ENCODE assay signal across 1 cellular context in genomic region chr15:28094732-28095521, GRCh38.
TF ChIP-seq lines count a peak whose summit lies in the region.

No MANE protein-coding gene starts in this region.

TF ChIP-seq in A549, 52 proteins besides CTCF, POLR2A, EP300 and RAD21 (continued from another document):
- TF ChIP-seq E2F6 (IDR thresholded peaks at IDR 0.05; ENCODE audit: borderline replicate concordance, low read depth) (no peak), CHD2 (IDR thresholded peaks at IDR 0.05; ENCODE audit: low read length, partially characterized antibody) (no peak), CEBPB (IDR thresholded peaks at IDR 0.05) (no peak), HOXB5 (CRISPR knock-in tag; IDR thresholded peaks at IDR 0.05) (no peak), ZFP36 (IDR thresholded peaks at IDR 0.05; ENCODE audit: borderline replicate concordance, partially characterized antibody) (no peak), ZNF302 (CRISPR knock-in tag; IDR thresholded peaks at IDR 0.05) (no peak), TFCP2L1 (CRISPR knock-in tag; IDR thresholded peaks at IDR 0.05) (no peak), MAZ (IDR thresholded peaks at IDR 0.05; ENCODE audit: borderline replicate concordance, low read depth, low read length) (no peak), JUN (IDR thresholded peaks at IDR 0.05) (no peak), CHD4 (IDR thresholded peaks at IDR 0.05; ENCODE audit: borderline replicate concordance) (no peak), GATA3 (IDR thresholded peaks at IDR 0.05; ENCODE audit: borderline replicate concordance) (no peak)
